Comparison of ENCODE assay signal across 20 cellular contexts in genomic region chr15:47622058-47622457, GRCh38.
"Had no signal": no experiment of that assay in that cellular context is flagged by ENCODE, and none has a peak within 500 bp of the region (broad histone marks: within the 10 kb centered on the region; RNA-seq: fewer than 3 reads in every experiment).

No MANE protein-coding gene starts in this region.

- H3K36me3 ChIP-seq: MG63, Peyer's patch, SJSA1 had no signal

- H3K36me3 Mint-ChIP-seq: IgD-negative memory B cell had no signal

- H3K4me3 ChIP-seq: MG63, Peyer's patch, SJSA1, SK-N-MC had no signal

- H3K4me3 Mint-ChIP-seq: IgD-negative memory B cell had no signal

- H3K4me1 ChIP-seq: Peyer's patch, SJSA1 had no signal

- DNase-seq: Karpas-422, KBM-7, MG63, NCI-H1092 treated with DMSO at 0.1 percent for 48 hours, NCI-H1436, NCI-H187, NCI-H2029, NCI-H2081 treated with DMSO at 0.1 percent for 48 hours, NCI-H2171, NCI-H226, NCI-H510A, NCI-H524 treated with DMSO at 0.1 percent for 48 hours, NCI-H774, Peyer's patch, Right ventricle myocardium superior, SIG-M5 had no signal

- H3K27me3 ChIP-seq: MG63, Peyer's patch, SJSA1 had no signal

- H3K9me3 ChIP-seq: MG63, Peyer's patch, SJSA1 had no signal

- H3K9me3 Mint-ChIP-seq: IgD-negative memory B cell had no signal

- H3K27ac Mint-ChIP-seq: IgD-negative memory B cell had no signal

- H3K27ac ChIP-seq: HL-60, Peyer's patch, SJSA1, SK-N-MC had no signal

- H3K27me3 Mint-ChIP-seq: IgD-negative memory B cell had no signal
